Comparison of ENCODE assay signal across 9 cellular contexts in genomic region chrX:51494409-51494808, GRCh38.
A peak's percentile ranks its signal among the peaks of the same experiment; 100 is the strongest.
DNase-seq lines count a peak whose midpoint lies in the region; ATAC-seq and TF ChIP-seq lines count a peak whose summit lies in the region.
"Had no signal": no experiment of that assay in that cellular context is flagged by ENCODE, and none has a peak within 500 bp of the region (broad histone marks: within the 10 kb centered on the region; RNA-seq: fewer than 3 reads in every experiment).

No MANE protein-coding gene starts in this region.

- peak overlapping the region; percentile 85 for H3K4me3 Mint-ChIP-seq in nephron progenitor cell

- DNase-seq in EH (ENCODE audit: low read depth) (peak; percentile 5), KBM-7 (peak; percentile 45), cerebellar cortex (ENCODE audit: low spot score) (peak; percentile 8), nephron progenitor cell (no peak), 8988T (no peak), kidney glomerular epithelial cell (lab: John Stamatoyannopoulos, UW) (no peak)
- DNase-seq: activated T-cell treated with anti-CD3 and anti-CD28 coated beads for 4 hours, NCI-H1417 treated with DMSO at 0.1 percent for 48 hours had no signal

- H3K4me1 Mint-ChIP-seq in nephron progenitor cell: peaks cover 22% of the 10 kb centered on the region

- ATAC-seq in GM19023 (IDR thresholded peaks at IDR 0.05; ENCODE audit: unreplicated experiment): no peak

- in situ Hi-C loops in KBM-7 (cut with MboI; ENCODE audit: low pct_unique_long_range_greater_than_20kb, low sequenced_read_pairs): no loop called here

- peaks cover 4% of the 10 kb centered on the region for H3K27me3 Mint-ChIP-seq in nephron progenitor cell (ENCODE audit: low read depth, poor library complexity)

- H3K36me3 Mint-ChIP-seq in nephron progenitor cell (ENCODE audit: low read depth): no peaks in the 10 kb centered on the region

- peaks cover 24% of the 10 kb centered on the region for H3K9me3 Mint-ChIP-seq in nephron progenitor cell

- no peak for TF ChIP-seq CTCF in nephron progenitor cell (IDR thresholded peaks at IDR 0.05)

- H3K27ac Mint-ChIP-seq in nephron progenitor cell: no peak overlapping the region

Comparison
In these comparisons a context has a peak if more than half of its experiments do, and no peak if none do; other contexts are left out.
1. DNase-seq: peak in EH (single experiment), KBM-7 (single experiment) and cerebellar cortex (single experiment); none in nephron progenitor cell (single experiment), 8988T (single experiment) and kidney glomerular epithelial cell (single experiment).